ENCODE assay signal across 1 cellular context in the genomic region with DNA sequence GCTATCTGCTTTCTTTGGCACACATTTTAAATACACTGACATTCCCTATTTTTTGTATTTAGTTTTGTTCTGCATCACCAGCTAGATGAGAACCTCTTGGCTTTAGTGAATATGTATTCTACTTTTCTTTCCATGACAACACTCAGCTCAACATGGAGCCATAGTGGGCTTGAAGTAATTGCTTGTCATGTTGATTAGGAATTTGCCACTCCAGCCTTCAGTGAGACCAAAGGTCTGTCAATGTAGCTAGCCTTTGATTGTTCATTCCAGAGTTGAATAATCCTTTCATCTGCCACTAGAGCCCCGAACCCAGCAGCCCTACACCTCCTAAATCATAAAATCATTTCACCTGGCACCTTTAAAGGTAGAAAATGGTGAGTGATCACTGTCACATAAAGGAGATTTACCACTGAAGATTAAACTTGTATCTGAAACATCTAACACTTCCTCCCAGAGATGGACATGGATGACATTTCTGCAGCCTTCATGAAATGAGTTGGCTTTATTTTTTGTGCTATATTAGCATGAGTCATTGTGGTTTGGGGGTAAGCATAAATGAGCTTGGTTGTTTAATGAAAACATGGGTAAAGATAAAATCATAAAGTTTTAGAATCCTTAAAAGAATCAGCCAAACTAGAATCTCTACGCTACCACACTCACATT.
TF ChIP-seq lines count a peak whose summit lies in the region.

No MANE protein-coding gene starts in this region.

TF ChIP-seq in WTC11, 78 proteins besides CTCF, POLR2A, EP300 and RAD21 (continued from another document):
- no peak for TF ChIP-seq PREB (CRISPR knock-in tag; IDR thresholded peaks at IDR 0.05; ENCODE audit: borderline replicate concordance)
